In the genomic region with DNA sequence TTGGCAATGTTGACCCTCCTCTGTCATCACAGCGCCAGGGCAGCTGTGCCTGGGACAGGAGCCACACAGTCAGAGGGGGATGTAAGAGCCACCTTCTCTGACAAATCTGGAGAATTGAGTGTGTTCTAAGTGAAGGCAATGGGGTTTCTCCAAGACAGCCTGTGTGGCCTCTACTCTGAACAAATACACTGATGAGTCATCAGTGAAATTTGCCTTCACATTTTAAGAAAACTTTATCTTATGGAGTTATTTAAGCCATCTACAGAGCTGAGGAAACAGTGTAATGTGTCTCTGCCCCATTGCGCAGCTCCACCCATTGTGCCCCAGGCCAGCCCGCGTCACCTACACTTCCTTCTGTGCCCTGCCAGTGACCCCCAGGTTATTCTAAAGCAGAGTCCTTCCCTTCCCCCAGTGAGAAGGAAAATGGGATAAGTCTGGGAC, we compare ENCODE assay signal across 11 cellular contexts. TPM values are rescaled to one million over a fixed set of nuclear protein-coding genes. Genes with fewer than 3 reads are reported as not detected.
DNase-seq lines count a peak whose midpoint lies in the region; ATAC-seq and TF ChIP-seq lines count a peak whose summit lies in the region.
"Had no signal": no experiment of that assay in that cellular context is flagged by ENCODE, and none has a peak within 500 bp of the region (broad histone marks: within the 10 kb centered on the region; RNA-seq: fewer than 3 reads in every experiment).

No MANE protein-coding gene starts in this region.

- CTCF ChIA-PET in RWPE1 (lab: Yijun Ruan, JAX): interaction anchor here (1.3 to 1.5 kb wide), 2 partner anchors 10 to 33 kb away, joined by 3 to 4 read pairs; no protein-coding TSS in a partner anchor

- peak overlapping the region; percentile 57 for H3K27ac ChIP-seq in RWPE1

- POLR2A ChIA-PET in RWPE1 (lab: Yijun Ruan, JAX; ENCODE audit: low non-redundant PET): interaction anchor here (0.7 kb wide), 1 partner anchor 33 kb away, joined by 6 read pairs; no protein-coding TSS in a partner anchor

- ATAC-seq in HG03175 (IDR thresholded peaks at IDR 0.05; ENCODE audit: unreplicated experiment) (no peak), GM18498 (IDR thresholded peaks at IDR 0.05; ENCODE audit: unreplicated experiment) (no peak), HG02938 (IDR thresholded peaks at IDR 0.05; ENCODE audit: unreplicated experiment) (no peak)

- DNase-seq in GM04504 (ENCODE audit: low read depth): peak; percentile 24
- peak; percentile 57 for DNase-seq in RWPE1 (ENCODE audit: low spot score)
- peak; percentile 80 for DNase-seq in fibroblast of gingiva (ENCODE audit: low read depth)
- peak; percentile 32 for DNase-seq in retinal pigment epithelial cell (ENCODE audit: low read depth)
- DNase-seq in occipital lobe (lab: John Stamatoyannopoulos, UW): no peak
- DNase-seq: activated CD4-positive, CD25-positive, alpha-beta regulatory T cell treated with anti-CD3 and anti-CD28 coated beads, Interleukin-2, amount 50 U/mL, for 72 hours; stimulated activated CD4-positive, alpha-beta T cell treated with anti-CD3 and anti-CD28 coated beads, Interleukin-4, amount 100 ng/mL, for 1 hour had no signal

- no peak overlapping the region for H3K4me3 ChIP-seq in retinal pigment epithelial cell (ENCODE audit: low read length)
- H3K4me3 ChIP-seq: lung had no signal

- TF ChIP-seq CTCF in RWPE1 (conservative IDR thresholded peaks at IDR 0.05; ENCODE audit: low read depth) (no peak), retinal pigment epithelial cell (conservative IDR thresholded peaks at IDR 0.05; ENCODE audit: low read depth, low read length) (no peak)

RNA-seq across cellular contexts. Expression of gene AKR1E2, which starts 21.6 kb away (rescaled TPM):
- total RNA-seq in occipital lobe: 49.0 TPM
